Comparison of ENCODE assay signal across 1 cellular context in the genomic region with DNA sequence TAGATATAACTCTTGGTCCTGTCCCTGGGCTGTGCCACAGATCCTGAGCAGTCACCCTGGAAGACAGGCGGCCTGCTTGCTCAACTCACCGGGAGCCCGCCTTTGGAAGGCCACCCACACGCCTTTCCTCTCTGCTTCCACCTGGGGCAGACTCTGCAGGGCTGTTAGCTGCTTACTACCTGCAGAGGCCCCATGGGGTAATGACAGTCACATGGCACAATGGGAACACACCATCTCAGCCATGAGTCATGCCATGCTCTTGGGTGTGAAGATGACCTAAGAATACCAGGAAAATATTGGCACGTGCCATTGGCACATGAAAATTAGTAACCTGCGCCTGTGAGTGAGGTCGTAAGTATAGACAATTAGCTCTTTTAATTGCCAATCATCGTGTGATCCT.
TF ChIP-seq lines count a peak whose summit lies in the region.

No MANE protein-coding gene starts in this region.

TF ChIP-seq in GM12878, 131 proteins besides CTCF, POLR2A, EP300 and RAD21:
- TF ChIP-seq, protein P1, sequence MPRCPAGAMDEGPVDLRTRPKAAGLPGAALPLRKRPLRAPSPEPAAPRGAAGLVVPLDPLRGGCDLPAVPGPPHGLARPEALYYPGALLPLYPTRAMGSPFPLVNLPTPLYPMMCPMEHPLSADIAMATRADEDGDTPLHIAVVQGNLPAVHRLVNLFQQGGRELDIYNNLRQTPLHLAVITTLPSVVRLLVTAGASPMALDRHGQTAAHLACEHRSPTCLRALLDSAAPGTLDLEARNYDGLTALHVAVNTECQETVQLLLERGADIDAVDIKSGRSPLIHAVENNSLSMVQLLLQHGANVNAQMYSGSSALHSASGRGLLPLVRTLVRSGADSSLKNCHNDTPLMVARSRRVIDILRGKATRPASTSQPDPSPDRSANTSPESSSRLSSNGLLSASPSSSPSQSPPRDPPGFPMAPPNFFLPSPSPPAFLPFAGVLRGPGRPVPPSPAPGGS (IDR thresholded peaks at IDR 0.05; ENCODE audit: borderline replicate concordance, insufficient read depth, low read depth, low read length, poor library complexity, severe bottlenecking): peak; percentile 52
- TF ChIP-seq BHLHE40 (IDR thresholded peaks at IDR 0.05; ENCODE audit: borderline replicate concordance in 1 of 2, low read depth in 2 of 2, low read length in 1 of 2): peak in 1 of 2 experiments; percentile 28; a peak in 1 of 4 replicates
- TF ChIP-seq EED (IDR thresholded peaks at IDR 0.05; ENCODE audit: low read depth): no peak
TF ChIP-seq in GM12878: peak in this region for 2.
